ENCODE assay signal across 1 cellular context in the genomic region with DNA sequence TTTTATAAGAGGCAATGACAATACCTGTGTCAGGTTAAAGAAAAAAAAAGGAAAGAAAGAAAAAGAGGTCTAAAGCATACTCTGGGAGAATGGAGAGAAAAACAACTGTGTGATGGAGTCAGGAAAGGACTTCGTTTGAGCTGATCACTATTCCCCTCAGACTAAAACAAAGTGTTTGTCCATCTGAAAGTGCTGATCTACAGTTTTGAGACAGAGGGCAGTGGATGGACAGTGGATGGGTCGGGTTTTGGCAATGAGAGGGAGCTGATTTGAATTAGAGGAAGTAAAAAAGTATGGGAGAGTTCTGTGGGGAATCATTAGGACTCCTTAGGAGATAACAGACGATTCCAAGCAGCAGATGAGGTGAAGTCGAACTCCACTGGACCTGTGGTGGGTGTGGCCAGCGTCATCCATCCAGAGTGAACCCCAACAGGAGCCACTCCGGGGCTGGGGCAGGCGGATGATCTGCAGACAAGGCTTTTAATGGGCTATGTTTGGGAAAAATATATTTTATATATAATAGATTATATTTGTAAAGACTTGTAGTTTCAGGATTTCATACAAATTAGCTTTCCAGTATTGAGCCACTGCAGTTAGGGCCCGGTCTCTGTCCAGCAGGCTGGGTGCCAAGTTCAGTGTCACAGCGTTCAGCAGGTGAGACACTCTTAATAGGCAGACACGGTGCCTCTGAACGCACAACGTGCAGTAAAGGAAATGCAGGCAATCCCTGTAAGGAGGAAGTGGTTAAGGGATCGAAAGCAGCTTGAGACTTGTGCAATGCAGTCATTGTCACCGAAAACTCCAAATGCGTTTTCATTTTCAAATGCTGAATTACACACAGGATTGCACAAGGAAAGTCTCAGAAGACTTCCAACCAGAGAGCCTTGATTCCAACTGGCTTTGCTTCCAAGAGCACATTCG.
TF ChIP-seq lines count a peak whose summit lies in the region.

No MANE protein-coding gene starts in this region.

TF ChIP-seq in HepG2, 621 proteins besides CTCF, POLR2A, EP300 and RAD21 (continued from another document):
- TF ChIP-seq, protein P1, sequence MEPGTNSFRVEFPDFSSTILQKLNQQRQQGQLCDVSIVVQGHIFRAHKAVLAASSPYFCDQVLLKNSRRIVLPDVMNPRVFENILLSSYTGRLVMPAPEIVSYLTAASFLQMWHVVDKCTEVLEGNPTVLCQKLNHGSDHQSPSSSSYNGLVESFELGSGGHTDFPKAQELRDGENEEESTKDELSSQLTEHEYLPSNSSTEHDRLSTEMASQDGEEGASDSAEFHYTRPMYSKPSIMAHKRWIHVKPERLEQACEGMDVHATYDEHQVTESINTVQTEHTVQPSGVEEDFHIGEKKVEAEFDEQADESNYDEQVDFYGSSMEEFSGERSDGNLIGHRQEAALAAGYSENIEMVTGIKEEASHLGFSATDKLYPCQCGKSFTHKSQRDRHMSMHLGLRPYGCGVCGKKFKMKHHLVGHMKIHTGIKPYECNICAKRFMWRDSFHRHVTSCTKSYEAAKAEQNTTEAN (CRISPR knock-in tag; conservative IDR thresholded peaks at IDR 0.05) = no peak
- no peak for TF ChIP-seq YEATS2 (CRISPR knock-in tag; IDR thresholded peaks at IDR 0.05; ENCODE audit: borderline replicate concordance)
- TF ChIP-seq, protein P2, sequence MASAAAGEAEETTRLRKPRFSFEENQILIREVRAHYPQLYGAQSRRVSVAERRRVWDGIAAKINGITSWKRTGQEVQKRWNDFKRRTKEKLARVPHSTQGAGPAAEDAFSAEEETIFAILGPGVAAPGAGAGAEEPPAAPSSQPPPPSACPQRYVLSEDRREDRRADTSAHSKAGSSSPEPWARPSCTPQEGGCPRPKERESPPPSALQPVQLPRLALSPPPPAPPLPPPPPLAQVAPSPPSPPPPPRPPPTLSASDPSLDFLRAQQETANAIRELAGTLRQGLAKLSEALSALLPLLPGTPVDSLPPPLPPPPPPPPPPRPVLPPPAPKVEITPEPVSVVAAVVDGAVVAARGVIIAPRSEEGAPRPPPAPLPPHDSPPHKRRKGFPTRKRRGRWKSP (CRISPR knock-in tag; IDR thresholded peaks at IDR 0.05) = no peak
- TF ChIP-seq, protein P3, sequence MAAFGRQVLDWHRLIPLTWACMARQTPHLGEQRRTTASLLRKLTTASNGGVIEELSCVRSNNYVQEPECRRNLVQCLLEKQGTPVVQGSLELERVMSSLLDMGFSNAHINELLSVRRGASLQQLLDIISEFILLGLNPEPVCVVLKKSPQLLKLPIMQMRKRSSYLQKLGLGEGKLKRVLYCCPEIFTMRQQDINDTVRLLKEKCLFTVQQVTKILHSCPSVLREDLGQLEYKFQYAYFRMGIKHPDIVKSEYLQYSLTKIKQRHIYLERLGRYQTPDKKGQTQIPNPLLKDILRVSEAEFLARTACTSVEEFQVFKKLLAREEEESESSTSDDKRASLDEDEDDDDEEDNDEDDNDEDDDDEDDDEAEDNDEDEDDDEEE (CRISPR knock-in tag; IDR thresholded peaks at IDR 0.05) = no peak
- TF ChIP-seq ZNF501 (CRISPR knock-in tag; IDR thresholded peaks at IDR 0.05) = no peak
- no peak for TF ChIP-seq SMC3 (IDR thresholded peaks at IDR 0.05; ENCODE audit: low read length)
- no peak for TF ChIP-seq GATA4 (IDR thresholded peaks at IDR 0.05; ENCODE audit: borderline replicate concordance, low read depth)
- TF ChIP-seq SRSF1 (optimal IDR thresholded peaks at IDR 0.05; ENCODE audit: low read depth, low read length) = no peak
